Comparison of ENCODE assay signal across 11 cellular contexts in the genomic region with DNA sequence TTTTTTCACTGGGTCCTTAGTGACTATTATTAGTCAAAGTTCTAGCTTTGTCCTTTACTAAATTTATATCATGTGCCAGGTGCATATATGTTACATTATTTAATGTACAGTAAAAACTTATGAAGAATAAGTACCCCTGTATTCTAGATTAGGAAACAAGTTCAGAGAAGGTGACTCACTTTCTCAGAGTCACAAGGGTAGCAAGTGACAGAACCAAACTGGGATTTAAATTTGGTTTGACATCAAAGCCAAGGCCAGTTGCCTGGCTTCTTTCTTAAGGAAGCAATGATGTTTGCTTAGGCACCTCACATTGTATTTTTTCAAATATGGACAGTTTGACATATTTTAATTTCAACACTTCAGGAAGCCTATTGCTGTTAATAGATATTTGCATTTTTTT. TPM values are rescaled to one million over a fixed set of nuclear protein-coding genes. Genes with fewer than 3 reads are reported as not detected.
DNase-seq lines count a peak whose midpoint lies in the region; ATAC-seq and TF ChIP-seq lines count a peak whose summit lies in the region.
"Had no signal": no experiment of that assay in that cellular context is flagged by ENCODE, and none has a peak within 500 bp of the region (broad histone marks: within the 10 kb centered on the region; RNA-seq: fewer than 3 reads in every experiment).

No MANE protein-coding gene starts in this region.

- H3K36me3 ChIP-seq in ACC112 (ENCODE audit: insufficient read depth, low read length) (peaks cover 26% of the 10 kb centered on the region), DOHH2 (ENCODE audit: control insufficient read depth, low read length) (peaks cover 77% of the 10 kb centered on the region)

- no peaks in the 10 kb centered on the region for H3K9me2 ChIP-seq in DOHH2 (replicated peaks; ENCODE audit: control insufficient read depth, low read length)

- H3K4me3 ChIP-seq in ACC112 (ENCODE audit: low read depth, low read length) (peak overlapping the region; percentile 99), DOHH2 (ENCODE audit: low read length) (peak overlapping the region; percentile 88)
- H3K4me3 ChIP-seq: ascending aorta had no signal

- H3K4me1 ChIP-seq in ACC112 (ENCODE audit: control insufficient read depth, insufficient read depth, low read length, unreplicated experiment) (peaks cover 22% of the 10 kb centered on the region), DOHH2 (ENCODE audit: control insufficient read depth, low read length) (peaks cover 37% of the 10 kb centered on the region)

- no peak for TF ChIP-seq CTCF in DOHH2 (IDR thresholded peaks at IDR 0.05; ENCODE audit: low read depth, low read length, poor library complexity, severe bottlenecking)

- H3K27me3 ChIP-seq in ACC112 (ENCODE audit: insufficient read depth, low read length) (no peaks in the 10 kb centered on the region), DOHH2 (ENCODE audit: control insufficient read depth, low read length) (no peaks in the 10 kb centered on the region)
- H3K27me3 ChIP-seq: ascending aorta had no signal

- H3F3A ChIP-seq in DOHH2 (ENCODE audit: control insufficient read depth, insufficient read depth): peaks cover 17% of the 10 kb centered on the region

- H3K27ac Mint-ChIP-seq in T-helper 17 cell: peak overlapping the region; percentile 97
- peak overlapping the region in 5 of 6 donors; percentile 15 to 98 (median 55) for H3K27ac Mint-ChIP-seq in immature natural killer cell

- peak overlapping the region; percentile 87 for H3K4me2 ChIP-seq in DOHH2 (ENCODE audit: low read length)

- no peak overlapping the region for H3K27ac ChIP-seq in ACC112 (ENCODE audit: low read depth, low read length)
- no peak overlapping the region for H3K27ac ChIP-seq in DOHH2 (ENCODE audit: low read depth, low read length)
- H3K27ac ChIP-seq: ascending aorta, epithelial cell of prostate had no signal

- H3K4me3 Mint-ChIP-seq in T-helper 17 cell: no peak overlapping the region
- H3K4me3 Mint-ChIP-seq in immature natural killer cell: peak overlapping the region in 4 of 5 donors; percentile 15 to 71 (median 42)

- DNase-seq in T-helper 17 cell: no peak
- no peak for DNase-seq in immature natural killer cell
- no peak for DNase-seq in AML-193 (lab: John Stamatoyannopoulos, UW)
- DNase-seq: NCI-H2081 treated with DMSO at 0.1 percent for 48 hours had no signal

- H3K9me3 Mint-ChIP-seq in immature natural killer cell: no peaks in the 10 kb centered on the region

- H3K9me3 ChIP-seq in DOHH2 (ENCODE audit: control insufficient read depth, insufficient read depth, low read length) (no peaks in the 10 kb centered on the region), T-helper 17 cell (ENCODE audit: control insufficient read depth, low read length, poor library complexity, severe bottlenecking) (no peaks in the 10 kb centered on the region)
- H3K9me3 ChIP-seq: ascending aorta had no signal

- ATAC-seq in T-helper 17 cell (no peak), GM18519 (IDR thresholded peaks at IDR 0.05; ENCODE audit: low FRiP score, unreplicated experiment) (no peak), HG03571 (IDR thresholded peaks at IDR 0.05; ENCODE audit: unreplicated experiment) (no peak), GM18907 (IDR thresholded peaks at IDR 0.05; ENCODE audit: unreplicated experiment) (no peak)

- peaks cover 6% of the 10 kb centered on the region for H3K36me3 Mint-ChIP-seq in T-helper 17 cell (ENCODE audit: low read depth)
- H3K36me3 Mint-ChIP-seq in immature natural killer cell: peaks cover 0 to 10% (median 9%) of the 10 kb centered on the region in 3 donors

- H3K4me1 Mint-ChIP-seq in T-helper 17 cell: peaks cover 23% of the 10 kb centered on the region
- H3K4me1 Mint-ChIP-seq in immature natural killer cell: peaks cover 44 to 68% of the 10 kb centered on the region in 2 donors

- H3K27me3 Mint-ChIP-seq in T-helper 17 cell (no peaks in the 10 kb centered on the region), immature natural killer cell (ENCODE audit: low read depth in 3 of 3) (peaks cover 6 to 21% (median 7%) of the 10 kb centered on the region in 3 donors)

- no peak overlapping the region for H2AFZ ChIP-seq in ACC112 (ENCODE audit: low read length, unreplicated experiment)

- H4K20me1 ChIP-seq in DOHH2 (ENCODE audit: control insufficient read depth, insufficient read depth, low read depth, low read length): peaks cover 24% of the 10 kb centered on the region

- peaks cover 52% of the 10 kb centered on the region for H3K79me2 ChIP-seq in ACC112 (ENCODE audit: control insufficient read depth, insufficient read depth, low read length, unreplicated experiment)
- peaks cover 69% of the 10 kb centered on the region for H3K79me2 ChIP-seq in DOHH2 (ENCODE audit: control insufficient read depth, low read length)

RNA-seq across cellular contexts. Expression of a gene that starts 2.5 kb away (rescaled TPM):
- total RNA-seq in T-helper 17 cell: 10 to 100 TPM; 40.2 to 41.7 TPM
- 10 to 100 TPM; 22.7 to 53.1 (median 25.4) TPM for polyA plus RNA-seq in immature natural killer cell

RNA-seq across cellular contexts. Expression of a gene that starts 38.0 kb away (rescaled TPM):
- under 1 TPM in 1 of 2 donors, not detected in 1; 0.47 TPM for total RNA-seq in T-helper 17 cell
- not detected for polyA plus RNA-seq in immature natural killer cell
- total RNA-seq: ascending aorta had no signal
